Comparison of ENCODE assay signal across 1 cellular context in genomic region chr3:197820550-197821335, GRCh38.
TF ChIP-seq lines count a peak whose summit lies in the region.

No MANE protein-coding gene starts in this region.

TF ChIP-seq in HepG2, 621 proteins besides CTCF, POLR2A, EP300 and RAD21 (continued from another document):
- peak; percentile 59; the same call in 1 of the 3 replicates for TF ChIP-seq MXI1 (IDR thresholded peaks at IDR 0.05; ENCODE audit: borderline replicate concordance, low read depth, low read length)
- TF ChIP-seq KLF12 (CRISPR knock-in tag; IDR thresholded peaks at IDR 0.05; ENCODE audit: borderline replicate concordance): no peak
- TF ChIP-seq, protein P1, sequence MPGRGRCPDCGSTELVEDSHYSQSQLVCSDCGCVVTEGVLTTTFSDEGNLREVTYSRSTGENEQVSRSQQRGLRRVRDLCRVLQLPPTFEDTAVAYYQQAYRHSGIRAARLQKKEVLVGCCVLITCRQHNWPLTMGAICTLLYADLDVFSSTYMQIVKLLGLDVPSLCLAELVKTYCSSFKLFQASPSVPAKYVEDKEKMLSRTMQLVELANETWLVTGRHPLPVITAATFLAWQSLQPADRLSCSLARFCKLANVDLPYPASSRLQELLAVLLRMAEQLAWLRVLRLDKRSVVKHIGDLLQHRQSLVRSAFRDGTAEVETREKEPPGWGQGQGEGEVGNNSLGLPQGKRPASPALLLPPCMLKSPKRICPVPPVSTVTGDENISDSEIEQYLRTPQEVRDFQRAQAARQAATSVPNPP (CRISPR knock-in tag; IDR thresholded peaks at IDR 0.05): 0 out of 2 replicates have a peak, but pooled peaks have one; percentile 21
- peak; percentile 83 for TF ChIP-seq RARA (CRISPR knock-in tag; IDR thresholded peaks at IDR 0.05)
- TF ChIP-seq GATAD2A (CRISPR knock-in tag; IDR thresholded peaks at IDR 0.05): peak; percentile 76
- TF ChIP-seq, protein P2, sequence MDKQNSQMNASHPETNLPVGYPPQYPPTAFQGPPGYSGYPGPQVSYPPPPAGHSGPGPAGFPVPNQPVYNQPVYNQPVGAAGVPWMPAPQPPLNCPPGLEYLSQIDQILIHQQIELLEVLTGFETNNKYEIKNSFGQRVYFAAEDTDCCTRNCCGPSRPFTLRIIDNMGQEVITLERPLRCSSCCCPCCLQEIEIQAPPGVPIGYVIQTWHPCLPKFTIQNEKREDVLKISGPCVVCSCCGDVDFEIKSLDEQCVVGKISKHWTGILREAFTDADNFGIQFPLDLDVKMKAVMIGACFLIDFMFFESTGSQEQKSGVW (CRISPR knock-in tag; IDR thresholded peaks at IDR 0.05; ENCODE audit: borderline replicate concordance): no peak; the same call in 1 of the 2 replicates
- TF ChIP-seq ZNF687 (CRISPR knock-in tag; IDR thresholded peaks at IDR 0.05): peak; percentile 52
- peak; percentile 29; the same call in 1 of the 2 replicates for TF ChIP-seq KAT8 (CRISPR knock-in tag; IDR thresholded peaks at IDR 0.05)
- TF ChIP-seq ZNF501 (CRISPR knock-in tag; IDR thresholded peaks at IDR 0.05): 0 out of 2 replicates have a peak, but pooled peaks have one; percentile 25
- TF ChIP-seq, protein P3, sequence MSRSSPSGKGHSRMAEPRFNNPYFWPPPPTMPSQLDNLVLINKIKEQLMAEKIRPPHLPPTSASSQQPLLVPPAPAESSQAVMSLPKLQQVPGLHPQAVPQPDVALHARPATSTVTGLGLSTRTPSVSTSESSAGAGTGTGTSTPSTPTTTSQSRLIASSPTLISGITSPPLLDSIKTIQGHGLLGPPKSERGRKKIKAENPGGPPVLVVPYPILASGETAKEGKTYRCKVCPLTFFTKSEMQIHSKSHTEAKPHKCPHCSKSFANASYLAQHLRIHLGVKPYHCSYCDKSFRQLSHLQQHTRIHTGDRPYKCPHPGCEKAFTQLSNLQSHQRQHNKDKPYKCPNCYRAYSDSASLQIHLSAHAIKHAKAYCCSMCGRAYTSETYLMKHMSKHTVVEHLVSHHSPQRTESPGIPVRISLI (CRISPR knock-in tag; IDR thresholded peaks at IDR 0.05; ENCODE audit: borderline replicate concordance): peak; percentile 93
- no peak for TF ChIP-seq CERS6 (CRISPR knock-in tag; IDR thresholded peaks at IDR 0.05)
- TF ChIP-seq HDAC1 (CRISPR knock-in tag; IDR thresholded peaks at IDR 0.05): peak; percentile 47; the same call in 1 of the 2 replicates
- peak; percentile 28; the same call in 1 of the 2 replicates for TF ChIP-seq ZNF556 (CRISPR knock-in tag; IDR thresholded peaks at IDR 0.05; ENCODE audit: borderline replicate concordance)
- no peak for TF ChIP-seq NFRKB (IDR thresholded peaks at IDR 0.05)
- TF ChIP-seq PHF20 (CRISPR knock-in tag; IDR thresholded peaks at IDR 0.05): no peak
- no peak for TF ChIP-seq PHB2 (IDR thresholded peaks at IDR 0.05; ENCODE audit: partially characterized antibody)
- TF ChIP-seq ARID3A (IDR thresholded peaks at IDR 0.05; ENCODE audit: low read depth, low read length): peak; percentile 91
- peak; percentile 72; the same call in 1 of the 2 replicates for TF ChIP-seq ZNF431 (CRISPR knock-in tag; IDR thresholded peaks at IDR 0.05; ENCODE audit: borderline replicate concordance, low read depth)
- TF ChIP-seq KDM5A (IDR thresholded peaks at IDR 0.05; ENCODE audit: borderline replicate concordance, low read length): peak; percentile 68; the same call in 1 of the 2 replicates
- TF ChIP-seq TFAP4 (IDR thresholded peaks at IDR 0.05; ENCODE audit: borderline replicate concordance, low read depth): peak; percentile 10; the same call in 1 of the 2 replicates
- TF ChIP-seq ZFP1 (CRISPR knock-in tag; IDR thresholded peaks at IDR 0.05): peak; percentile 27; the same call in 1 of the 2 replicates
- peak; percentile 29; the same call in 1 of the 2 replicates for TF ChIP-seq SMYD3 (CRISPR knock-in tag; IDR thresholded peaks at IDR 0.05)
- 0 out of 2 replicates have a peak, but pooled peaks have one; percentile 55 for TF ChIP-seq ZNF547 (CRISPR knock-in tag; IDR thresholded peaks at IDR 0.05)
- 0 out of 2 replicates have a peak, but pooled peaks have one; percentile 11 for TF ChIP-seq ZFX (CRISPR knock-in tag; IDR thresholded peaks at IDR 0.05; ENCODE audit: low read depth)
- TF ChIP-seq HIC2 (CRISPR knock-in tag; IDR thresholded peaks at IDR 0.05; ENCODE audit: low read depth): no peak
- TF ChIP-seq NR2F1 (CRISPR knock-in tag; IDR thresholded peaks at IDR 0.05): peak; percentile 14 to 67; a peak in 2 of 4 replicates
- TF ChIP-seq SOX5 (CRISPR knock-in tag; IDR thresholded peaks at IDR 0.05; ENCODE audit: borderline replicate concordance): peak; percentile 70; the same call in 1 of the 2 replicates
- TF ChIP-seq, protein P4, sequence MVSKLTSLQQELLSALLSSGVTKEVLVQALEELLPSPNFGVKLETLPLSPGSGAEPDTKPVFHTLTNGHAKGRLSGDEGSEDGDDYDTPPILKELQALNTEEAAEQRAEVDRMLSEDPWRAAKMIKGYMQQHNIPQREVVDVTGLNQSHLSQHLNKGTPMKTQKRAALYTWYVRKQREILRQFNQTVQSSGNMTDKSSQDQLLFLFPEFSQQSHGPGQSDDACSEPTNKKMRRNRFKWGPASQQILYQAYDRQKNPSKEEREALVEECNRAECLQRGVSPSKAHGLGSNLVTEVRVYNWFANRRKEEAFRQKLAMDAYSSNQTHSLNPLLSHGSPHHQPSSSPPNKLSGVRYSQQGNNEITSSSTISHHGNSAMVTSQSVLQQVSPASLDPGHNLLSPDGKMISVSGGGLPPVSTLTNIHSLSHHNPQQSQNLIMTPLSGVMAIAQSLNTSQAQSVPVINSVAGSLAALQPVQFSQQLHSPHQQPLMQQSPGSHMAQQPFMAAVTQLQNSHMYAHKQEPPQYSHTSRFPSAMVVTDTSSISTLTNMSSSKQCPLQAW (CRISPR knock-in tag; IDR thresholded peaks at IDR 0.05): 0 out of 2 replicates have a peak, but pooled peaks have one; percentile 19
- peak; percentile 98 for TF ChIP-seq ZNF3 (CRISPR knock-in tag; IDR thresholded peaks at IDR 0.05)
- TF ChIP-seq ZZZ3 (CRISPR knock-in tag; IDR thresholded peaks at IDR 0.05; ENCODE audit: borderline replicate concordance): no peak; the same call in 1 of the 2 replicates
- peak; percentile 62 for TF ChIP-seq MED1 (CRISPR knock-in tag; IDR thresholded peaks at IDR 0.05)
- TF ChIP-seq PAF1 (CRISPR knock-in tag; IDR thresholded peaks at IDR 0.05): no peak
- TF ChIP-seq SATB2 (CRISPR knock-in tag; IDR thresholded peaks at IDR 0.05): peak; percentile 48; the same call in 1 of the 2 replicates
- TF ChIP-seq DMAP1 (CRISPR knock-in tag; IDR thresholded peaks at IDR 0.05): peak; percentile 70
- TF ChIP-seq, protein P5, sequence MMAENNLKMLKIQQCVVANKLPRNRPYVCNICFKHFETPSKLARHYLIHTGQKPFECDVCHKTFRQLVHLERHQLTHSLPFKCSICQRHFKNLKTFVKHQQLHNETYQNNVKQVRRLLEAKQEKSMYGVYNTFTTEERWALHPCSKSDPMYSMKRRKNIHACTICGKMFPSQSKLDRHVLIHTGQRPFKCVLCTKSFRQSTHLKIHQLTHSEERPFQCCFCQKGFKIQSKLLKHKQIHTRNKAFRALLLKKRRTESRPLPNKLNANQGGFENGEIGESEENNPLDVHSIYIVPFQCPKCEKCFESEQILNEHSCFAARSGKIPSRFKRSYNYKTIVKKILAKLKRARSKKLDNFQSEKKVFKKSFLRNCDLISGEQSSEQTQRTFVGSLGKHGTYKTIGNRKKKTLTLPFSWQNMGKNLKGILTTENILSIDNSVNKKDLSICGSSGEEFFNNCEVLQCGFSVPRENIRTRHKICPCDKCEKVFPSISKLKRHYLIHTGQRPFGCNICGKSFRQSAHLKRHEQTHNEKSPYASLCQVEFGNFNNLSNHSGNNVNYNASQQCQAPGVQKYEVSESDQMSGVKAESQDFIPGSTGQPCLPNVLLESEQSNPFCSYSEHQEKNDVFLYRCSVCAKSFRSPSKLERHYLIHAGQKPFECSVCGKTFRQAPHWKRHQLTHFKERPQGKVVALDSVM (CRISPR knock-in tag; IDR thresholded peaks at IDR 0.05): peak; percentile 98
